6 cellular contexts compared by ENCODE assay signal in genomic region chrX:81110286-81110685, GRCh38.
"Had no signal": no experiment of that assay in that cellular context is flagged by ENCODE, and none has a peak within 500 bp of the region (broad histone marks: within the 10 kb centered on the region; RNA-seq: fewer than 3 reads in every experiment).

No MANE protein-coding gene starts in this region.

- FAIRE-seq: H54, HTR-8/SVneo had no signal

- H3K27ac Mint-ChIP-seq: GM23338, H9 had no signal

- H3K4me2 ChIP-seq: GM23338 had no signal

- DNase-seq: H9, HCEC 1CT, KBM-7 had no signal

- H3K4me3 ChIP-seq: GM23338 had no signal

- H3K4me3 Mint-ChIP-seq: GM23338, H9 had no signal

- ATAC-seq: GM23338 had no signal

- H2AFZ ChIP-seq: GM23338 had no signal

- H3K4me1 Mint-ChIP-seq: GM23338, H9 had no signal
